8 cellular contexts compared by ENCODE assay signal in genomic region chr11:76637491-76638266, GRCh38. TPM values are rescaled to one million over a fixed set of nuclear protein-coding genes. Genes with fewer than 3 reads are reported as not detected.
DNase-seq lines count a peak whose midpoint lies in the region; ATAC-seq and TF ChIP-seq lines count a peak whose summit lies in the region.

No MANE protein-coding gene starts in this region.

- no peak for TF ChIP-seq CTCF in left lung (IDR thresholded peaks at IDR 0.05)
- TF ChIP-seq CTCF in GM10266 (IDR thresholded peaks at IDR 0.05; ENCODE audit: control insufficient read depth, insufficient read depth, low read depth, missing control alignments): no peak

- DNase-seq in MV-4-11 (lab: John Stamatoyannopoulos, UW) (peak; percentile 55), left lung (peak in 1 of 2 donors; percentile 77), hippocampal formation (lab: John Stamatoyannopoulos, UW) (no peak), GM10266 (ENCODE audit: extremely low spot score) (no peak), DMS53 treated with DMSO at 0.1 percent for 48 hours (lab: John Stamatoyannopoulos, UW; ENCODE audit: unreplicated experiment) (no peak)

- H3K4me1 ChIP-seq in left lung: peaks cover 0 to 12% of the 10 kb centered on the region in 2 donors

- no peaks in the 10 kb centered on the region for H3K36me3 ChIP-seq in left lung

- ATAC-seq in GM18519 (IDR thresholded peaks at IDR 0.05; ENCODE audit: low FRiP score, unreplicated experiment) (peak; percentile 69), GM21737 (IDR thresholded peaks at IDR 0.05; ENCODE audit: unreplicated experiment) (peak; percentile 87), left lung (peak; percentile 64), HG03025 (IDR thresholded peaks at IDR 0.05; ENCODE audit: low FRiP score, unreplicated experiment) (no peak)

- no peak overlapping the region for H3K4me3 ChIP-seq in left lung

- peak overlapping the region; percentile 49 to 65 for H3K27ac ChIP-seq in left lung

- intact Hi-C loops in left lung (cut with DNase I): no loop called here

- H3K9me3 ChIP-seq in left lung: no peaks in the 10 kb centered on the region

- no peaks in the 10 kb centered on the region for H3K27me3 ChIP-seq in left lung

RNA-seq across cellular contexts. Expression of gene LRRC32, which starts 32.9 kb away (rescaled TPM):
- total RNA-seq in left lung: 10 to 100 TPM; 38.7 to 66.8 TPM
